25 cellular contexts compared by ENCODE assay signal in genomic region chr15:26073430-26074333, GRCh38.
DNase-seq lines count a peak whose midpoint lies in the region; ATAC-seq and TF ChIP-seq lines count a peak whose summit lies in the region.
"Had no signal": no experiment of that assay in that cellular context is flagged by ENCODE, and none has a peak within 500 bp of the region (broad histone marks: within the 10 kb centered on the region; RNA-seq: fewer than 3 reads in every experiment).

No MANE protein-coding gene starts in this region.

- H3K27ac Mint-ChIP-seq in neural progenitor cell = peak overlapping the region; percentile 51
- peak overlapping the region in 1 of 2 donors; percentile 49 for H3K27ac Mint-ChIP-seq in stimulated activated naive CD8-positive, alpha-beta T cell treated with anti-CD3 and anti-CD28 coated beads, Interleukin-15, amount 100 ng/mL, for 72 hours
- no peak overlapping the region for H3K27ac Mint-ChIP-seq in CD14-positive monocyte
- H3K27ac Mint-ChIP-seq: activated T-helper 2 cell treated with anti-CD3 and anti-CD28 coated beads, Interferon-gamma antibody, Interleukin-2, Interleukin-4, amounts not matched to agents 10 μg/mL and 5 μg/mL and 100 μg/mL, durations not matched to agents 14 hours and 24 hours and 36 hours; dendritic cell treated with granulocyte-macrophage colony-stimulating factor and Interleukin-4, amounts not matched to agents 40 ng/mL and 50 ng/mL, for 4 days; IgD-negative memory B cell had no signal

- no peaks in the 10 kb centered on the region for H3K27me3 ChIP-seq in neural progenitor cell
- H3K27me3 ChIP-seq: cardiac muscle cell, right atrium auricular region had no signal

- H3F3A ChIP-seq in neural progenitor cell (ENCODE audit: low read depth) = peaks cover 17% of the 10 kb centered on the region

- ATAC-seq in stimulated activated naive CD8-positive, alpha-beta T cell treated with anti-CD3 and anti-CD28 coated beads, Interleukin-15, amount 100 ng/mL, for 72 hours = peak; percentile 85
- no peak for ATAC-seq in HG02763 (IDR thresholded peaks at IDR 0.05; ENCODE audit: unreplicated experiment)
- ATAC-seq: left cardiac atrium had no signal

- no peaks in the 10 kb centered on the region for H3K79me2 ChIP-seq in neural progenitor cell (ENCODE audit: low read depth)

- H3K4me3 Mint-ChIP-seq in neural progenitor cell = no peak overlapping the region
- H3K4me3 Mint-ChIP-seq in stimulated activated naive CD8-positive, alpha-beta T cell treated with anti-CD3 and anti-CD28 coated beads, Interleukin-15, amount 100 ng/mL, for 72 hours = no peak overlapping the region
- H3K4me3 Mint-ChIP-seq in CD14-positive monocyte = no peak overlapping the region
- H3K4me3 Mint-ChIP-seq: CD8-positive, alpha-beta memory T cell; dendritic cell treated with granulocyte-macrophage colony-stimulating factor and Interleukin-4, amounts not matched to agents 40 ng/mL and 50 ng/mL, for 4 days; IgD-negative memory B cell had no signal

- peaks cover 20% of the 10 kb centered on the region for H3K4me1 ChIP-seq in neural progenitor cell
- H3K4me1 ChIP-seq: right atrium auricular region had no signal

- no peaks in the 10 kb centered on the region for H3K36me3 Mint-ChIP-seq in neural progenitor cell
- H3K36me3 Mint-ChIP-seq in CD14-positive monocyte = no peaks in the 10 kb centered on the region
- H3K36me3 Mint-ChIP-seq: IgD-negative memory B cell had no signal

- H3K4me3 ChIP-seq in neural progenitor cell = no peak overlapping the region
- H3K4me3 ChIP-seq: cardiac muscle cell, right atrium auricular region had no signal

- no peak overlapping the region for H3K27ac ChIP-seq in neural progenitor cell
- H3K27ac ChIP-seq: 22Rv1, cardiac muscle cell, right atrium auricular region had no signal

- TF ChIP-seq CTCF in neural progenitor cell (IDR thresholded peaks at IDR 0.05) (no peak), CD14-positive monocyte (IDR thresholded peaks at IDR 0.05) (no peak)

- H3K9ac ChIP-seq in neural progenitor cell = no peak overlapping the region

- H3K9me3 ChIP-seq in neural progenitor cell (ENCODE audit: low read depth) = no peaks in the 10 kb centered on the region
- H3K9me3 ChIP-seq: right atrium auricular region had no signal

- H3K4me1 Mint-ChIP-seq in neural progenitor cell (peaks cover 21% of the 10 kb centered on the region), CD14-positive monocyte (no peaks in the 10 kb centered on the region)
- peaks cover 6% of the 10 kb centered on the region for H3K4me1 Mint-ChIP-seq in stimulated activated naive CD8-positive, alpha-beta T cell treated with anti-CD3 and anti-CD28 coated beads, Interleukin-15, amount 100 ng/mL, for 72 hours

- peaks cover 10% of the 10 kb centered on the region for H3K9me3 Mint-ChIP-seq in neural progenitor cell
- no peaks in the 10 kb centered on the region for H3K9me3 Mint-ChIP-seq in stimulated activated naive CD8-positive, alpha-beta T cell treated with anti-CD3 and anti-CD28 coated beads, Interleukin-15, amount 100 ng/mL, for 72 hours
- peaks cover 0 to 19% (median 6%) of the 10 kb centered on the region in 7 donors for H3K9me3 Mint-ChIP-seq in CD14-positive monocyte
- H3K9me3 Mint-ChIP-seq: activated T-helper 2 cell treated with anti-CD3 and anti-CD28 coated beads, Interferon-gamma antibody, Interleukin-2, Interleukin-4, amounts not matched to agents 10 μg/mL and 5 μg/mL and 100 μg/mL, durations not matched to agents 14 hours and 24 hours and 36 hours; dendritic cell treated with granulocyte-macrophage colony-stimulating factor and Interleukin-4, amounts not matched to agents 40 ng/mL and 50 ng/mL, for 4 days had no signal

- H3K27me3 Mint-ChIP-seq in neural progenitor cell (ENCODE audit: insufficient read depth, low read depth) (peaks cover 7% of the 10 kb centered on the region), CD14-positive monocyte (ENCODE audit: low read depth in 3 of 3) (peaks cover 0 to 7% (median 0%) of the 10 kb centered on the region in 3 donors)
- H3K27me3 Mint-ChIP-seq in stimulated activated naive CD8-positive, alpha-beta T cell treated with anti-CD3 and anti-CD28 coated beads, Interleukin-15, amount 100 ng/mL, for 72 hours = peaks cover 17% of the 10 kb centered on the region
- H3K27me3 Mint-ChIP-seq: dendritic cell treated with granulocyte-macrophage colony-stimulating factor and Interleukin-4, amounts not matched to agents 40 ng/mL and 50 ng/mL, for 4 days had no signal

- no peak overlapping the region for H3K4me2 ChIP-seq in neural progenitor cell

- no peaks in the 10 kb centered on the region for H4K20me1 ChIP-seq in neural progenitor cell (ENCODE audit: low read depth)

- H2AFZ ChIP-seq in neural progenitor cell (replicated peaks) = no peak overlapping the region

- intact Hi-C loops in CD14-positive monocyte (cut with micrococcal nuclease) = no loop called here

- DNase-seq in NCI-H748 (lab: John Stamatoyannopoulos, UW; ENCODE audit: unreplicated experiment) (peak; percentile 4), NCI-H748 treated with DMSO at 0.1 percent for 48 hours (lab: John Stamatoyannopoulos, UW) (no peak), neural progenitor cell (ENCODE audit: low spot score) (no peak), CD14-positive monocyte (ENCODE audit: low spot score) (no peak)
- DNase-seq in stimulated activated naive CD4-positive, alpha-beta T cell treated with Interleukin-2 at 50 U/mL for 16 hours (lab: John Stamatoyannopoulos, UW) = peak; percentile 24
- DNase-seq in stimulated activated naive CD4-positive, alpha-beta T cell (lab: John Stamatoyannopoulos, UW) = no peak
- peak in 1 of 2 donors; percentile 15 for DNase-seq in stimulated activated naive CD8-positive, alpha-beta T cell treated with anti-CD3 and anti-CD28 coated beads, Interleukin-15, amount 100 ng/mL, for 72 hours
- DNase-seq: CD8-positive, alpha-beta memory T cell; DMS153; glutamatergic neuron; left cardiac atrium; mesenchymal stem cell; NCI-H1105; NCI-H2081; NCI-H446; NK-92 treated with Interleukin-12 subunit alpha and Interleukin-12 subunit beta, amount 100 ng/mL, for 24 hours; SHP77 treated with DMSO at 0.1 percent for 48 hours; trophoblast cell had no signal

- no peaks in the 10 kb centered on the region for H3K36me3 ChIP-seq in neural progenitor cell
- H3K36me3 ChIP-seq: cardiac muscle cell, right atrium auricular region had no signal

Comparison
In these comparisons a context has a peak if more than half of its experiments do, and no peak if none do; other contexts are left out.
1. DNase-seq: peak in NCI-H748 (single experiment) and stimulated activated naive CD4-positive, alpha-beta T cell treated with Interleukin-2 at 50 U/mL for 16 hours (single experiment); none in NCI-H748 treated with DMSO at 0.1 percent for 48 hours (single experiment), stimulated activated naive CD4-positive, alpha-beta T cell (0 of 6), neural progenitor cell (single experiment) and CD14-positive monocyte (single experiment).